Comparison of ENCODE assay signal across 1 cellular context in genomic region chr11:46381046-46381835, GRCh38.
TF ChIP-seq lines count a peak whose summit lies in the region.

A gene with protein sequence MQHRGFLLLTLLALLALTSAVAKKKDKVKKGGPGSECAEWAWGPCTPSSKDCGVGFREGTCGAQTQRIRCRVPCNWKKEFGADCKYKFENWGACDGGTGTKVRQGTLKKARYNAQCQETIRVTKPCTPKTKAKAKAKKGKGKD (plus strand): TSS chr11:46381669. CDS start chr11:46382058, 389 bp downstream.

TF ChIP-seq in HepG2, 621 proteins besides CTCF, POLR2A, EP300 and RAD21 (continued from another document and continues in another):
- TF ChIP-seq, protein P1, sequence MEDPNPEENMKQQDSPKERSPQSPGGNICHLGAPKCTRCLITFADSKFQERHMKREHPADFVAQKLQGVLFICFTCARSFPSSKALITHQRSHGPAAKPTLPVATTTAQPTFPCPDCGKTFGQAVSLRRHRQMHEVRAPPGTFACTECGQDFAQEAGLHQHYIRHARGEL (CRISPR knock-in tag; IDR thresholded peaks at IDR 0.05): no peak
- TF ChIP-seq ZBTB38 (CRISPR knock-in tag; IDR thresholded peaks at IDR 0.05) (0 out of 2 replicates have a peak, but pooled peaks have one; percentile 24), CC2D1A (CRISPR knock-in tag; IDR thresholded peaks at IDR 0.05) (no peak), HNRNPLL (IDR thresholded peaks at IDR 0.05; ENCODE audit: low read depth, low read length, poor library complexity, severe bottlenecking) (peak; percentile 8), NCOA5 (CRISPR knock-in tag; IDR thresholded peaks at IDR 0.05) (no peak), MXD3 (CRISPR knock-in tag; IDR thresholded peaks at IDR 0.05) (0 out of 2 replicates have a peak, but pooled peaks have one; percentile 22), MBD4 (IDR thresholded peaks at IDR 0.05; ENCODE audit: borderline replicate concordance, low read length) (no peak), EED (CRISPR knock-in tag; IDR thresholded peaks at IDR 0.05) (no peak), NR2F2 (IDR thresholded peaks at IDR 0.05; ENCODE audit: borderline replicate concordance, low read depth) (no peak), PPARG (CRISPR knock-in tag; conservative IDR thresholded peaks at IDR 0.05) (no peak), IKZF1 (IDR thresholded peaks at IDR 0.05) (no peak), FIP1L1 (IDR thresholded peaks at IDR 0.05; ENCODE audit: borderline replicate concordance, insufficient read depth, low read depth, low read length) (no peak), RBFOX2 (IDR thresholded peaks at IDR 0.05; ENCODE audit: low read depth, low read length) (peak; percentile 55), CSRNP1 (CRISPR knock-in tag; IDR thresholded peaks at IDR 0.05) (0 out of 2 replicates have a peak, but pooled peaks have one; percentile 66), TMF1 (CRISPR knock-in tag; IDR thresholded peaks at IDR 0.05; ENCODE audit: low read depth) (no peak; the same call in 1 of the 2 replicates), PRDM4 (CRISPR knock-in tag; IDR thresholded peaks at IDR 0.05; ENCODE audit: borderline replicate concordance) (no peak), ZNF878 (CRISPR knock-in tag; IDR thresholded peaks at IDR 0.05) (no peak), ZNF563 (CRISPR knock-in tag; IDR thresholded peaks at IDR 0.05) (peak; percentile 29; the same call in 1 of the 2 replicates), HMG20A (CRISPR knock-in tag; IDR thresholded peaks at IDR 0.05; ENCODE audit: borderline replicate concordance) (no peak), ZNF546 (CRISPR knock-in tag; conservative IDR thresholded peaks at IDR 0.05) (no peak), SRSF1 (optimal IDR thresholded peaks at IDR 0.05; ENCODE audit: low read depth, low read length) (no peak), MYNN (CRISPR knock-in tag; IDR thresholded peaks at IDR 0.05; ENCODE audit: low read depth) (no peak), ZBTB7A (CRISPR knock-in tag; IDR thresholded peaks at IDR 0.05) (peak; percentile 68), KLF9 (CRISPR knock-in tag; IDR thresholded peaks at IDR 0.05; ENCODE audit: low read depth) (no peak), ZNF441 (CRISPR knock-in tag; IDR thresholded peaks at IDR 0.05; ENCODE audit: borderline replicate concordance) (no peak), ZNF777 (CRISPR knock-in tag; IDR thresholded peaks at IDR 0.05) (peak; percentile 84; the same call in 1 of the 2 replicates), CHD2 (IDR thresholded peaks at IDR 0.05; ENCODE audit: low read depth, low read length) (no peak), REPIN1 (CRISPR knock-in tag; IDR thresholded peaks at IDR 0.05; ENCODE audit: borderline replicate concordance, low read depth) (0 out of 2 replicates have a peak, but pooled peaks have one; percentile 13), TARDBP (CRISPR knock-in tag; IDR thresholded peaks at IDR 0.05) (no peak), ZNF10 (CRISPR knock-in tag; IDR thresholded peaks at IDR 0.05; ENCODE audit: borderline replicate concordance, low read depth) (no peak), BRD4 (CRISPR knock-in tag; IDR thresholded peaks at IDR 0.05) (no peak), HOXA9 (CRISPR knock-in tag; IDR thresholded peaks at IDR 0.05; ENCODE audit: borderline replicate concordance) (0 out of 2 replicates have a peak, but pooled peaks have one; percentile 44), RELA (CRISPR knock-in tag; IDR thresholded peaks at IDR 0.05) (no peak), MBNL3 (CRISPR knock-in tag; conservative IDR thresholded peaks at IDR 0.05) (no peak), CREM (IDR thresholded peaks at IDR 0.05) (no peak), CREM (CRISPR knock-in tag; IDR thresholded peaks at IDR 0.05) (no peak), SETDB1 (CRISPR knock-in tag; IDR thresholded peaks at IDR 0.05; ENCODE audit: borderline replicate concordance) (no peak), SP2 (CRISPR knock-in tag; IDR thresholded peaks at IDR 0.05) (no peak), ZNF792 (CRISPR knock-in tag; IDR thresholded peaks at IDR 0.05) (0 out of 2 replicates have a peak, but pooled peaks have one; percentile 0), ONECUT2 (CRISPR knock-in tag; IDR thresholded peaks at IDR 0.05) (no peak), FOXO1 (CRISPR knock-in tag; IDR thresholded peaks at IDR 0.05) (no peak), ZNF7 (CRISPR knock-in tag; IDR thresholded peaks at IDR 0.05) (no peak), REXO4 (CRISPR knock-in tag; IDR thresholded peaks at IDR 0.05; ENCODE audit: borderline replicate concordance) (no peak), KAT8 (CRISPR knock-in tag; IDR thresholded peaks at IDR 0.05) (no peak), PHF5A (CRISPR knock-in tag; IDR thresholded peaks at IDR 0.05; ENCODE audit: low read depth, unreplicated experiment) (no peak), ZFP36L2 (CRISPR knock-in tag; IDR thresholded peaks at IDR 0.05) (no peak)
- TF ChIP-seq, protein P2, sequence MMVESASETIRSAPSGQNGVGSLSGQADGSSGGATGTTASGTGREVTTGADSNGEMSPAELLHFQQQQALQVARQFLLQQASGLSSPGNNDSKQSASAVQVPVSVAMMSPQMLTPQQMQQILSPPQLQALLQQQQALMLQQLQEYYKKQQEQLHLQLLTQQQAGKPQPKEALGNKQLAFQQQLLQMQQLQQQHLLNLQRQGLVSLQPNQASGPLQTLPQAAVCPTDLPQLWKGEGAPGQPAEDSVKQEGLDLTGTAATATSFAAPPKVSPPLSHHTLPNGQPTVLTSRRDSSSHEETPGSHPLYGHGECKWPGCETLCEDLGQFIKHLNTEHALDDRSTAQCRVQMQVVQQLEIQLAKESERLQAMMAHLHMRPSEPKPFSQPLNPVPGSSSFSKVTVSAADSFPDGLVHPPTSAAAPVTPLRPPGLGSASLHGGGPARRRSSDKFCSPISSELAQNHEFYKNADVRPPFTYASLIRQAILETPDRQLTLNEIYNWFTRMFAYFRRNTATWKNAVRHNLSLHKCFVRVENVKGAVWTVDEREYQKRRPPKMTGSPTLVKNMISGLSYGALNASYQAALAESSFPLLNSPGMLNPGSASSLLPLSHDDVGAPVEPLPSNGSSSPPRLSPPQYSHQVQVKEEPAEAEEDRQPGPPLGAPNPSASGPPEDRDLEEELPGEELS (CRISPR knock-in tag; IDR thresholded peaks at IDR 0.05): no peak
- TF ChIP-seq, protein P3, sequence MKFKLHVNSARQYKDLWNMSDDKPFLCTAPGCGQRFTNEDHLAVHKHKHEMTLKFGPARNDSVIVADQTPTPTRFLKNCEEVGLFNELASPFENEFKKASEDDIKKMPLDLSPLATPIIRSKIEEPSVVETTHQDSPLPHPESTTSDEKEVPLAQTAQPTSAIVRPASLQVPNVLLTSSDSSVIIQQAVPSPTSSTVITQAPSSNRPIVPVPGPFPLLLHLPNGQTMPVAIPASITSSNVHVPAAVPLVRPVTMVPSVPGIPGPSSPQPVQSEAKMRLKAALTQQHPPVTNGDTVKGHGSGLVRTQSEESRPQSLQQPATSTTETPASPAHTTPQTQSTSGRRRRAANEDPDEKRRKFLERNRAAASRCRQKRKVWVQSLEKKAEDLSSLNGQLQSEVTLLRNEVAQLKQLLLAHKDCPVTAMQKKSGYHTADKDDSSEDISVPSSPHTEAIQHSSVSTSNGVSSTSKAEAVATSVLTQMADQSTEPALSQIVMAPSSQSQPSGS (CRISPR knock-in tag; IDR thresholded peaks at IDR 0.05): no peak
- TF ChIP-seq, protein P4, sequence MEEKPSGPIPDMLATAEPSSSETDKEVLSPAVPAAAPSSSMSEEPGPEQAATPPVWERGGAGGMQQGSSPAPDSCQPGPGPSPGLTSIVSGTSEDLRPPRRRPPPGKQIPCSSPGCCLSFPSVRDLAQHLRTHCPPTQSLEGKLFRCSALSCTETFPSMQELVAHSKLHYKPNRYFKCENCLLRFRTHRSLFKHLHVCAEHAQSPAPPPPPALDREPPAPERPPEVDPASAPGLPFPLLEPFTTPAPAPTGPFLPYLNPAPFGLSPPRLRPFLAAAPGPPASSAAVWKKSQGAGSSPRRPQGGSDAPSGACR (CRISPR knock-in tag; IDR thresholded peaks at IDR 0.05): no peak
- TF ChIP-seq, protein P5, sequence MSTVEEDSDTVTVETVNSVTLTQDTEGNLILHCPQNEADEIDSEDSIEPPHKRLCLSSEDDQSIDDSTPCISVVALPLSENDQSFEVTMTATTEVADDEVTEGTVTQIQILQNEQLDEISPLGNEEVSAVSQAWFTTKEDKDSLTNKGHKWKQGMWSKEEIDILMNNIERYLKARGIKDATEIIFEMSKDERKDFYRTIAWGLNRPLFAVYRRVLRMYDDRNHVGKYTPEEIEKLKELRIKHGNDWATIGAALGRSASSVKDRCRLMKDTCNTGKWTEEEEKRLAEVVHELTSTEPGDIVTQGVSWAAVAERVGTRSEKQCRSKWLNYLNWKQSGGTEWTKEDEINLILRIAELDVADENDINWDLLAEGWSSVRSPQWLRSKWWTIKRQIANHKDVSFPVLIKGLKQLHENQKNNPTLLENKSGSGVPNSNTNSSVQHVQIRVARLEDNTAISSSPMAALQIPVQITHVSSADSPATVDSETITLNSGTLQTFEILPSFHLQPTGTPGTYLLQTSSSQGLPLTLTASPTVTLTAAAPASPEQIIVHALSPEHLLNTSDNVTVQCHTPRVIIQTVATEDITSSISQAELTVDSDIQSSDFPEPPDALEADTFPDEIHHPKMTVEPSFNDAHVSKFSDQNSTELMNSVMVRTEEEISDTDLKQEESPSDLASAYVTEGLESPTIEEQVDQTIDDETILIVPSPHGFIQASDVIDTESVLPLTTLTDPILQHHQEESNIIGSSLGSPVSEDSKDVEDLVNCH (CRISPR knock-in tag; IDR thresholded peaks at IDR 0.05): no peak
- TF ChIP-seq, protein P6, sequence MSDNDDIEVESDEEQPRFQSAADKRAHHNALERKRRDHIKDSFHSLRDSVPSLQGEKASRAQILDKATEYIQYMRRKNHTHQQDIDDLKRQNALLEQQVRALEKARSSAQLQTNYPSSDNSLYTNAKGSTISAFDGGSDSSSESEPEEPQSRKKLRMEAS (IDR thresholded peaks at IDR 0.05): no peak; the same call in 1 of the 2 replicates
- TF ChIP-seq, protein P7, sequence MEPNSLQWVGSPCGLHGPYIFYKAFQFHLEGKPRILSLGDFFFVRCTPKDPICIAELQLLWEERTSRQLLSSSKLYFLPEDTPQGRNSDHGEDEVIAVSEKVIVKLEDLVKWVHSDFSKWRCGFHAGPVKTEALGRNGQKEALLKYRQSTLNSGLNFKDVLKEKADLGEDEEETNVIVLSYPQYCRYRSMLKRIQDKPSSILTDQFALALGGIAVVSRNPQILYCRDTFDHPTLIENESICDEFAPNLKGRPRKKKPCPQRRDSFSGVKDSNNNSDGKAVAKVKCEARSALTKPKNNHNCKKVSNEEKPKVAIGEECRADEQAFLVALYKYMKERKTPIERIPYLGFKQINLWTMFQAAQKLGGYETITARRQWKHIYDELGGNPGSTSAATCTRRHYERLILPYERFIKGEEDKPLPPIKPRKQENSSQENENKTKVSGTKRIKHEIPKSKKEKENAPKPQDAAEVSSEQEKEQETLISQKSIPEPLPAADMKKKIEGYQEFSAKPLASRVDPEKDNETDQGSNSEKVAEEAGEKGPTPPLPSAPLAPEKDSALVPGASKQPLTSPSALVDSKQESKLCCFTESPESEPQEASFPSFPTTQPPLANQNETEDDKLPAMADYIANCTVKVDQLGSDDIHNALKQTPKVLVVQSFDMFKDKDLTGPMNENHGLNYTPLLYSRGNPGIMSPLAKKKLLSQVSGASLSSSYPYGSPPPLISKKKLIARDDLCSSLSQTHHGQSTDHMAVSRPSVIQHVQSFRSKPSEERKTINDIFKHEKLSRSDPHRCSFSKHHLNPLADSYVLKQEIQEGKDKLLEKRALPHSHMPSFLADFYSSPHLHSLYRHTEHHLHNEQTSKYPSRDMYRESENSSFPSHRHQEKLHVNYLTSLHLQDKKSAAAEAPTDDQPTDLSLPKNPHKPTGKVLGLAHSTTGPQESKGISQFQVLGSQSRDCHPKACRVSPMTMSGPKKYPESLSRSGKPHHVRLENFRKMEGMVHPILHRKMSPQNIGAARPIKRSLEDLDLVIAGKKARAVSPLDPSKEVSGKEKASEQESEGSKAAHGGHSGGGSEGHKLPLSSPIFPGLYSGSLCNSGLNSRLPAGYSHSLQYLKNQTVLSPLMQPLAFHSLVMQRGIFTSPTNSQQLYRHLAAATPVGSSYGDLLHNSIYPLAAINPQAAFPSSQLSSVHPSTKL (CRISPR knock-in tag; IDR thresholded peaks at IDR 0.05): no peak; the same call in 1 of the 2 replicates
- TF ChIP-seq, protein P8, sequence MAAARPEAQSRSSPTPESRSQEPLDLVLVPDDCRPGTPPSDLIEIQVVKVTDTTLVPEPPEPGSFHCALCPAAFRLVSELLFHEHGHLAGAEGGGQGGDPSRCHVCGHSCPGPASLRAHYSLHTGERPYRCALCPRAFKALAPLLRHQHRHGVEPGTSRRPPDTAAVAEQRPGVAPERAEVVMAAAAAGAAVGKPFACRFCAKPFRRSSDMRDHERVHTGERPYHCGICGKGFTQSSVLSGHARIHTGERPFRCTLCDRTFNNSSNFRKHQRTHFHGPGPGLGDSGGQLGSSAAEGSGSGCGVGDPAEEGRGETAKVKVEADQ (CRISPR knock-in tag; IDR thresholded peaks at IDR 0.05; ENCODE audit: borderline replicate concordance): no peak
